In genomic region chr22:39808087-39808486, GRCh38 we compare ENCODE assay signal across 7 cellular contexts.
DNase-seq lines count a peak whose midpoint lies in the region; ATAC-seq and TF ChIP-seq lines count a peak whose summit lies in the region.

No MANE protein-coding gene starts in this region.

- TF ChIP-seq CTCF in GM12875 (IDR thresholded peaks at IDR 0.05; ENCODE audit: borderline replicate concordance, insufficient read depth, low read depth, low read length): peak; percentile 47; the same call in 1 of the 2 replicates

- no peak for ATAC-seq in GM21367 (IDR thresholded peaks at IDR 0.05; ENCODE audit: unreplicated experiment)
- ATAC-seq in HG03159 (IDR thresholded peaks at IDR 0.05; ENCODE audit: unreplicated experiment): no peak

- no peak overlapping the region for H3K4me3 ChIP-seq in GM12875 (ENCODE audit: low read depth, low read length)

- peak; percentile 58 for DNase-seq in NCI-H69 (lab: John Stamatoyannopoulos, UW)
- peak; percentile 51 for DNase-seq in dermis blood vessel endothelial cell
- DNase-seq in stimulated activated CD4-positive, alpha-beta T cell treated with anti-CD3 and anti-CD28 coated beads, Interleukin-1b, Interleukin-23, amount 100 ng/mL, for 4 hours (ENCODE audit: low read depth in 2 of 2): peak; percentile 7 to 8
- no peak for DNase-seq in NCI-H345 (lab: John Stamatoyannopoulos, UW)
